Comparison of ENCODE assay signal across 27 cellular contexts in the genomic region with DNA sequence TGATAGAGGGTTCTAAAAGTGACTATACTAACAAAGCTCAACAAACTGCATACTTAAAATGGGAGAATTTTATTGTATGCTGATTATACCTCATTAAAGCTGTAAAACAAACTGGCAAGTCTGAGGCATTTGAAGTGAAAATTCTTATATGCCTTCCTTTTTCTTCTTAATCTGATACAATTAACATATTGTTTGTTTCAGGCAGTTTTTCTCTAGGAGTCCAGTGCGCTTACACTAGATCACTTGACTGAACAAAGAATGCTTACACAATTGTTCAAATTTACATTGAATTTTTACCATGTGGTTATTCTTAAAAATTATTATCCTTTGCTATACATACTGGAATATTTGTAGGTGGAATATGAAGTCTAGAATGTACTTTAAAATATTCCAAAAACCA.
"Had no signal": no experiment of that assay in that cellular context is flagged by ENCODE, and none has a peak within 500 bp of the region (broad histone marks: within the 10 kb centered on the region; RNA-seq: fewer than 3 reads in every experiment).

No MANE protein-coding gene starts in this region.

- H3K4me1 Mint-ChIP-seq: activated B cell treated with CpG ODN at 0.5 μM for 24 hours; activated naive CD8-positive, alpha-beta T cell treated with anti-CD3 and anti-CD28 coated beads, Interleukin-2, amount 10 ng/mL, durations not matched to agents 7 days and 5 days had no signal

- H3K4me3 Mint-ChIP-seq: activated B cell treated with CpG ODN at 0.5 μM for 24 hours; activated CD4-positive, alpha-beta T cell treated with anti-CD3 and anti-CD28 coated beads, Interleukin-2, amount 10 ng/mL, durations not matched to agents 24 days and 14 days; activated naive CD8-positive, alpha-beta T cell treated with anti-CD3 and anti-CD28 coated beads, Interleukin-2, amount 10 ng/mL, durations not matched to agents 7 days and 5 days had no signal

- H3K27me3 Mint-ChIP-seq: activated B cell treated with CpG ODN at 0.5 μM for 24 hours; activated CD4-positive, alpha-beta T cell treated with anti-CD3 and anti-CD28 coated beads, Interleukin-2, amount 10 ng/mL, durations not matched to agents 24 days and 14 days; activated naive CD8-positive, alpha-beta T cell treated with anti-CD3 and anti-CD28 coated beads, Interleukin-2, amount 10 ng/mL, durations not matched to agents 7 days and 5 days had no signal

- H3K27ac Mint-ChIP-seq: activated B cell treated with CpG ODN at 0.5 μM for 24 hours; activated CD4-positive, alpha-beta T cell treated with anti-CD3 and anti-CD28 coated beads, Interleukin-2, amount 10 ng/mL, durations not matched to agents 24 days and 14 days; activated naive CD8-positive, alpha-beta T cell treated with anti-CD3 and anti-CD28 coated beads, Interleukin-2, amount 10 ng/mL, durations not matched to agents 7 days and 5 days had no signal

- DNase-seq: activated B cell treated with CpG ODN at 0.5 μM for 24 hours; activated CD4-positive, alpha-beta T cell treated with anti-CD3 and anti-CD28 coated beads for 1 hour; activated CD4-positive, alpha-beta T cell treated with anti-CD3 and anti-CD28 coated beads, Interleukin-2, amount 10 ng/mL, durations not matched to agents 24 days and 14 days; activated CD4-positive, alpha-beta T cell treated with anti-CD3 and anti-CD28 coated beads, Interleukin-2, amount 50 U/mL, for 48 hours; activated effector memory CD4-positive, alpha-beta T cell treated with Interleukin-2 at 50 U/mL for 16 hours; activated naive CD4-positive, alpha-beta T cell treated with Interleukin-2 at 50 U/mL for 16 hours; activated naive CD8-positive, alpha-beta T cell treated with anti-CD3 and anti-CD28 coated beads, Interleukin-2, amount 10 ng/mL, durations not matched to agents 7 days and 5 days; activated T-cell treated with anti-CD3 and anti-CD28 coated beads for 4 hours; adrenal gland; anterior cingulate cortex; central memory CD4-positive, alpha-beta T cell; Karpas-422; MM.1S; NCI-H1105 treated with DMSO at 0.1 percent for 48 hours; NCI-H1436 treated with DMSO at 0.1 percent for 48 hours; NCI-H187; NCI-H2081; NCI-H510A treated with DMSO at 0.1 percent for 48 hours; NCI-H69; NK-92 treated with Interleukin-12 subunit alpha and Interleukin-12 subunit beta, amount 100 ng/mL, for 24 hours; Peyer's patch; SHP77 treated with DMSO at 0.1 percent for 48 hours; T-helper 2 cell; T1000 had no signal

- FAIRE-seq: bronchial epithelial cell, TTC549 had no signal

- H3K27ac ChIP-seq: adrenal gland, coronary artery, Peyer's patch had no signal
